In the genomic region with DNA sequence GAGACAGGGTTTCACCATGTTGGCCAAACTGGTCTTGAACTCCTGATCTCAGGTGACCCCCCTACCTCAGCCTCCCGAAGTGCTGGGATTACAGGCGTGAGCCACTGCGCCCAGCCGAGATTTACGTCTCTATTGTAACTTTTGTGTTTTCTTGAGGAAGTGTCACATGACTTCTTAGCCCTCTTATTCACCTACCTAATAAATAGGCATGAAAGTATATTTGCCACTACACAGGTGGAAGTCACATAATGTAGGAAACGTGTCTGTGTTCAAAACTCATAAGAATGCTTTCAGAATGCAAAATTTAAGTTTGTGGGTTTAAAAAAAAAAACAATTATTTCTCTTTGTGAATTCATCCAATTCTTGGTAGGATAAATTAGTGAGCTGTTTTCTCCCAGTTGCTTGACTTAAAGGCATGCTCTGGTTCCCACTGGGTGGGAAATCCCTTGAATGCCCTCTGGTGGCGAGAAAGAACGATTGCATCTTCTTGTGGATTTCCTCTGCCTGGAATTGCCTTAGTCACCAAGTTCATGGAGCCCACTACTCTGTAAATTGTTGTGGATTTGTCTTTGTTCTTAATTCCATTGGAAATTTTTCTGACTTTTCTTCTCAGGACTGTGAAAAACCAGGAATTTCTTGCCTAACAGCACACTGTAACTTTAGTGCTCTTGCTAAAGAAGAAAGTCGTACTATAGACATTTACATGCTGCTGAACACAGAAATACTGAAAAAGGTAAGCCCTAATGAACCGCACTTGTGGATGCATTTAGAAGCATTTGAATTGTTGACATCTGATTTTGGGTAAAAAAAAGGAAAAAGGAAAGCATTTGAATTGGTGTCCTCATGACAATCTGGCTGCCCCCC, we compare ENCODE assay signal across 8 cellular contexts.
A peak's percentile ranks its signal among the peaks of the same experiment; 100 is the strongest.
DNase-seq lines count a peak whose midpoint lies in the region; ATAC-seq, FAIRE-seq and TF ChIP-seq lines count a peak whose summit lies in the region.

No MANE protein-coding gene starts in this region.

- H3K27me3 ChIP-seq in bronchial epithelial cell (ENCODE audit: control insufficient read depth, insufficient read depth, low read length): peaks cover 4% of the 10 kb centered on the region
- H3K27me3 ChIP-seq in kidney epithelial cell (ENCODE audit: control insufficient read depth, insufficient read depth, low read length): peaks cover 7% of the 10 kb centered on the region
- no peaks in the 10 kb centered on the region for H3K27me3 ChIP-seq in thoracic aorta (replicated peaks; ENCODE audit: insufficient read depth)
- 0 out of 2 replicates have a peak, but pooled peaks cover 2% of the 10 kb centered on the region for H3K27me3 ChIP-seq in MG63

- FAIRE-seq in bronchial epithelial cell (lab: Jason Lieb, UNC): peak; percentile 90

- H3K36me3 ChIP-seq in bronchial epithelial cell (ENCODE audit: control insufficient read depth, insufficient read depth, low read length) (no peaks in the 10 kb centered on the region), kidney epithelial cell (ENCODE audit: control insufficient read depth, insufficient read depth, low read length) (no peaks in the 10 kb centered on the region), thoracic aorta (peaks cover 6% of the 10 kb centered on the region), MG63 (no peaks in the 10 kb centered on the region)

- peak; percentile 97 for TF ChIP-seq CTCF in AG10803 (conservative IDR thresholded peaks at IDR 0.05; ENCODE audit: low read length)
- peak; percentile 85 for TF ChIP-seq CTCF in GM12873 (IDR thresholded peaks at IDR 0.05; ENCODE audit: insufficient read depth, low read depth, low read length, missing control alignments)
- peak; percentile 82 for TF ChIP-seq CTCF in bronchial epithelial cell (IDR thresholded peaks at IDR 0.05; ENCODE audit: insufficient read depth, low read length, severe bottlenecking)
- peak; percentile 80 for TF ChIP-seq CTCF in kidney epithelial cell (IDR thresholded peaks at IDR 0.05; ENCODE audit: insufficient read depth, low read length, poor library complexity, severe bottlenecking)
- peak; percentile 78 for TF ChIP-seq CTCF in thoracic aorta (IDR thresholded peaks at IDR 0.05)

- peaks cover 8 to 45% of the 10 kb centered on the region in 2 donors for H3K4me1 ChIP-seq in thoracic aorta (ENCODE audit: control insufficient read depth in 1 of 2, low read depth in 2 of 2)

- peak; percentile 82 for DNase-seq in AG10803 (ENCODE audit: low read depth)
- DNase-seq in HT-29 (ENCODE audit: low spot score): peak; percentile 46
- peak; percentile 5 for DNase-seq in NOMO-1 treated with dmso at 0.1 percent for 144 hours (lab: John Stamatoyannopoulos, UW; ENCODE audit: unreplicated experiment)
- DNase-seq in bronchial epithelial cell (ENCODE audit: low read depth): peak; percentile 73
- peak; percentile 37 for DNase-seq in kidney epithelial cell (ENCODE audit: low read depth)
- DNase-seq in thoracic aorta (ENCODE audit: low spot score): no peak
- DNase-seq in MG63: no peak

- no peak for ATAC-seq in thoracic aorta (ENCODE audit: insufficient number of reproducible peaks, low FRiP score, low read depth)

- H3K4me3 ChIP-seq in AG10803 (ENCODE audit: low read length) (no peak overlapping the region), bronchial epithelial cell (ENCODE audit: low read depth, low read length) (no peak overlapping the region), kidney epithelial cell (ENCODE audit: low read depth, low read length) (no peak overlapping the region), thoracic aorta (no peak overlapping the region), MG63 (no peak overlapping the region)

- H3K9me3 ChIP-seq in thoracic aorta: no peaks in the 10 kb centered on the region
- H3K9me3 ChIP-seq in MG63: no peaks in the 10 kb centered on the region

- no peak overlapping the region for H3K27ac ChIP-seq in thoracic aorta

Comparison
In these comparisons a context has a peak if more than half of its experiments do, and no peak if none do; other contexts are left out.
1. DNase-seq: peak in AG10803 (single experiment), HT-29 (single experiment), NOMO-1 treated with dmso at 0.1 percent for 144 hours (single experiment), bronchial epithelial cell (single experiment) and kidney epithelial cell (single experiment); none in thoracic aorta (single experiment) and MG63 (single experiment).
2. Peak in every context shown above with its lines, with median percentiles within 50 percentile points of each other: CTCF ChIP-seq.